Comparison of ENCODE assay signal across 1 cellular context in genomic region chr5:180604271-180604670, GRCh38.
TF ChIP-seq lines count a peak whose summit lies in the region.

No MANE protein-coding gene starts in this region.

TF ChIP-seq in K562, 482 proteins besides CTCF, POLR2A, EP300 and RAD21:
- TF ChIP-seq ATF1 (CRISPR knock-in tag; IDR thresholded peaks at IDR 0.05) (no peak), ATF1 (tag; IDR thresholded peaks at IDR 0.05) (no peak), ZNF511 (CRISPR knock-in tag; IDR thresholded peaks at IDR 0.05) (no peak), ZNF436 (CRISPR knock-in tag; IDR thresholded peaks at IDR 0.05) (no peak), CTCFL (IDR thresholded peaks at IDR 0.05; ENCODE audit: borderline replicate concordance, insufficient read depth, low read depth, low read length, poor library complexity, severe bottlenecking) (no peak), ZNF785 (CRISPR knock-in tag; IDR thresholded peaks at IDR 0.05) (no peak), ETV1 (tag; conservative IDR thresholded peaks at IDR 0.05; ENCODE audit: low read depth) (no peak), GATAD2B (IDR thresholded peaks at IDR 0.05; ENCODE audit: borderline replicate concordance) (no peak), PHB (CRISPR knock-in tag; IDR thresholded peaks at IDR 0.05) (no peak), ZNF780A (CRISPR knock-in tag; IDR thresholded peaks at IDR 0.05) (no peak), TFAM (CRISPR knock-in tag; conservative IDR thresholded peaks at IDR 0.05) (no peak), RBM22 (IDR thresholded peaks at IDR 0.05; ENCODE audit: low read depth, low read length, poor library complexity, severe bottlenecking) (no peak)
